In genomic region chr6:44257007-44257752, GRCh38 we compare ENCODE assay signal across 8 cellular contexts. TPM values are rescaled to one million over a fixed set of nuclear protein-coding genes. Genes with fewer than 3 reads are reported as not detected.
DNase-seq lines count a peak whose midpoint lies in the region; ATAC-seq and TF ChIP-seq lines count a peak whose summit lies in the region.

SLC35B2 (minus strand) TSS chr6:44257528; CDS start chr6:44257410, 118 bp downstream.

- H3K4ac ChIP-seq in IMR-90 (ENCODE audit: low read depth, low read length), result peak within 1 kb of the TSS; percentile 97

- dilution Hi-C loops in IMR-90 (cut with HindIII; ENCODE audit: low sequenced_read_pairs, unreplicated experiment), result no loop called here

- H4K20me1 ChIP-seq in DND-41 (ENCODE audit: insufficient read depth, low read length), result peaks cover 22% of the 10 kb centered on the region; the same call in 1 of the 2 replicates
- peaks cover 45% of the 10 kb centered on the region for H4K20me1 ChIP-seq in IMR-90 (ENCODE audit: insufficient read depth, low read length)

- H3K4me3 ChIP-seq in DND-41 (ENCODE audit: low read depth in 1 of 2, low read length in 2 of 2), result peak within 1 kb of the TSS; percentile 90 to 96
- H3K4me3 ChIP-seq in IMR-90 (ENCODE audit: insufficient read depth, low read depth, low read length), result peak within 1 kb of the TSS; percentile 94
- H3K4me3 ChIP-seq in SJSA1, result peak within 1 kb of the TSS; percentile 80
- H3K4me3 ChIP-seq in uterus, result peak within 1 kb of the TSS; percentile 62 to 89

- peak within 1 kb of the TSS; percentile 89 for H3K4me3 Mint-ChIP-seq in activated naive CD8-positive, alpha-beta T cell treated with anti-CD3 and anti-CD28 coated beads for 36 hours
- peak within 1 kb of the TSS; percentile 100 for H3K4me3 Mint-ChIP-seq in glutamatergic neuron (ENCODE audit: unreplicated experiment)

- peak within 1 kb of the TSS; percentile 94 for H2BK120ac ChIP-seq in IMR-90 (ENCODE audit: low read depth, low read length)

- H4K8ac ChIP-seq in IMR-90 (ENCODE audit: low read depth in 2 of 2, low read length in 2 of 2), result peak within 1 kb of the TSS; percentile 94 to 98

- H2BK20ac ChIP-seq in IMR-90 (ENCODE audit: low read depth, low read length), result no peak within 1 kb of the TSS; the same call in 1 of the 2 replicates

- peak within 1 kb of the TSS; percentile 92 for H3K27ac Mint-ChIP-seq in activated naive CD8-positive, alpha-beta T cell treated with anti-CD3 and anti-CD28 coated beads for 36 hours
- H3K27ac Mint-ChIP-seq in glutamatergic neuron (ENCODE audit: unreplicated experiment), result peak within 1 kb of the TSS; percentile 98

- peak within 1 kb of the TSS; percentile 72; the same call in 2 of the 3 replicates for H2BK15ac ChIP-seq in IMR-90 (ENCODE audit: low read depth, low read length)

- peak within 1 kb of the TSS; percentile 100 for H3K14ac ChIP-seq in IMR-90 (replicated peaks; ENCODE audit: low read depth, low read length)

- peaks cover 9 to 59% of the 10 kb centered on the region in 2 experiments for H3K79me1 ChIP-seq in IMR-90 (ENCODE audit: low read depth in 1 of 2, low read length in 2 of 2)

- 2% methylated on average over 44 of the region's 80 CpGs; no CpG with 5 or more reads in 1 of the 2 experiments for WGBS in IMR-90 (ENCODE audit: extremely low coverage in 2 of 2, insufficient read length in 1 of 2), 2 experiments

- intact Hi-C loops in IMR-90 (cut with micrococcal nuclease) (no loop called here), uterus (cut with DNase I; ENCODE audit: low total_unique reads) (no loop called here)

- H3K9me3 Mint-ChIP-seq in activated naive CD8-positive, alpha-beta T cell treated with anti-CD3 and anti-CD28 coated beads for 36 hours, result no peaks in the 10 kb centered on the region
- H3K9me3 Mint-ChIP-seq in glutamatergic neuron (ENCODE audit: unreplicated experiment), result peaks cover 19% of the 10 kb centered on the region

- H3K18ac ChIP-seq in IMR-90 (ENCODE audit: low read depth, low read length), result peak within 1 kb of the TSS; percentile 83

- POLR2A ChIA-PET in IMR-90 (lab: Charles Lee; ENCODE audit: unreplicated experiment), result interaction anchor here (2.0 kb wide), 1 partner anchor 10 kb away, joined by 27 read pairs; the partner anchor contains the start of gene HSP90AB1

- TF ChIP-seq POLR2A in IMR-90 (IDR thresholded peaks at IDR 0.05; ENCODE audit: low read depth, low read length), result peak; percentile 65
- peak; percentile 52 to 87 for TF ChIP-seq POLR2A in uterus (IDR thresholded peaks at IDR 0.05)

- H2AK9ac ChIP-seq in IMR-90 (replicated peaks; ENCODE audit: low read depth, low read length, poor library complexity), result peak within 1 kb of the TSS; percentile 98

- peak; percentile 73 for DNase-seq in DND-41
- peak; percentile 67 for DNase-seq in IMR-90
- DNase-seq in SJSA1 (ENCODE audit: low read depth in 1 of 2, low spot score in 2 of 2), result peak; percentile 77 to 81
- peak; percentile 82 for DNase-seq in activated naive CD8-positive, alpha-beta T cell treated with anti-CD3 and anti-CD28 coated beads for 36 hours
- peak; percentile 87 for DNase-seq in glutamatergic neuron
- peak; percentile 76 for DNase-seq in occipital lobe (lab: John Stamatoyannopoulos, UW)
- DNase-seq in uterus, result peak; percentile 61 to 74

- peak within 1 kb of the TSS; percentile 81 for H2AFZ ChIP-seq in DND-41 (ENCODE audit: low read depth, low read length)
- H2AFZ ChIP-seq in IMR-90 (replicated peaks; ENCODE audit: low read length, poor library complexity), result peak within 1 kb of the TSS; percentile 98

- H3K27ac ChIP-seq in DND-41 (ENCODE audit: low read length) (peak within 1 kb of the TSS; percentile 81), IMR-90 (ENCODE audit: insufficient read depth, low read length) (peak within 1 kb of the TSS; percentile 94), SJSA1 (peak within 1 kb of the TSS; percentile 65), uterus (peak within 1 kb of the TSS; percentile 90 to 96)

- H3K79me2 ChIP-seq in DND-41 (ENCODE audit: insufficient read depth, low read length), result peaks cover 14% of the 10 kb centered on the region

- peak within 1 kb of the TSS; percentile 98 for H4K5ac ChIP-seq in IMR-90 (ENCODE audit: low read depth, low read length)

- peaks cover 7% of the 10 kb centered on the region; the same call in 1 of the 2 replicates for H3K9me1 ChIP-seq in IMR-90 (ENCODE audit: insufficient read depth, low read length)

- peak within 1 kb of the TSS; percentile 79 for H3K56ac ChIP-seq in IMR-90 (ENCODE audit: extremely low read depth, insufficient read depth, low read length)

- TF ChIP-seq RAD21 in IMR-90 (IDR thresholded peaks at IDR 0.05; ENCODE audit: low read length), result peak; percentile 45

- H3K9me3 ChIP-seq in DND-41 (ENCODE audit: insufficient read depth, low read length, severe bottlenecking) (no peaks in the 10 kb centered on the region), IMR-90 (ENCODE audit: control insufficient read depth, insufficient read depth, low read length) (no peaks in the 10 kb centered on the region), SJSA1 (replicated peaks) (no peaks in the 10 kb centered on the region), uterus (no peaks in the 10 kb centered on the region)

- peak within 1 kb of the TSS; percentile 89 for H2BK5ac ChIP-seq in IMR-90 (ENCODE audit: low read depth, low read length, poor library complexity, severe bottlenecking)

- H3K4me2 ChIP-seq in DND-41 (ENCODE audit: insufficient read depth, low read length) (peak within 1 kb of the TSS; percentile 92), IMR-90 (ENCODE audit: low read depth, low read length) (peak within 1 kb of the TSS; percentile 99)

- H4K91ac ChIP-seq in IMR-90 (ENCODE audit: insufficient read depth, low read depth, low read length), result peak within 1 kb of the TSS; percentile 84

- H3K4me1 Mint-ChIP-seq in activated naive CD8-positive, alpha-beta T cell treated with anti-CD3 and anti-CD28 coated beads for 36 hours, result peaks cover 65% of the 10 kb centered on the region
- H3K4me1 Mint-ChIP-seq in glutamatergic neuron (ENCODE audit: low read depth, unreplicated experiment), result peaks cover 27% of the 10 kb centered on the region

- H3K27me3 ChIP-seq in DND-41 (ENCODE audit: insufficient read depth, low read length, poor library complexity) (no peaks in the 10 kb centered on the region), IMR-90 (ENCODE audit: control insufficient read depth, insufficient read depth, low read length) (no peaks in the 10 kb centered on the region), SJSA1 (replicated peaks) (no peaks in the 10 kb centered on the region), uterus (no peaks in the 10 kb centered on the region)

- in situ Hi-C loops in IMR-90 (cut with MboI; ENCODE audit: low sequenced_read_pairs), result no loop called here

- H3K9ac ChIP-seq in DND-41 (ENCODE audit: low read depth, low read length) (peak within 1 kb of the TSS; percentile 88), IMR-90 (ENCODE audit: low read depth, low read length) (peak within 1 kb of the TSS; percentile 94)

- BruUV-seq in IMR-90 (replicated peaks; lab: Mats Ljungman, UMichigan), result no TSS peak

- peak within 1 kb of the TSS; percentile 90 for H2AK5ac ChIP-seq in IMR-90 (ENCODE audit: low read depth, low read length)

- H3K27me3 Mint-ChIP-seq in activated naive CD8-positive, alpha-beta T cell treated with anti-CD3 and anti-CD28 coated beads for 36 hours, result peaks cover 6% of the 10 kb centered on the region
- H3K27me3 Mint-ChIP-seq in glutamatergic neuron (ENCODE audit: unreplicated experiment), result peaks cover 14% of the 10 kb centered on the region

- peaks cover 35% of the 10 kb centered on the region for H3K4me1 ChIP-seq in DND-41 (ENCODE audit: insufficient read depth, low read length)
- H3K4me1 ChIP-seq in IMR-90 (ENCODE audit: control insufficient read depth, insufficient read depth, low read length), result peaks cover 8% of the 10 kb centered on the region
- peaks cover 16% of the 10 kb centered on the region for H3K4me1 ChIP-seq in SJSA1 (replicated peaks)
- peaks cover 0 to 6% of the 10 kb centered on the region in 2 donors for H3K4me1 ChIP-seq in uterus

- peak within 1 kb of the TSS; percentile 99 for H3K23ac ChIP-seq in IMR-90 (ENCODE audit: low read depth, low read length)

- peaks cover 60% of the 10 kb centered on the region for H3K36me3 Mint-ChIP-seq in activated naive CD8-positive, alpha-beta T cell treated with anti-CD3 and anti-CD28 coated beads for 36 hours
- peaks cover 6% of the 10 kb centered on the region for H3K36me3 Mint-ChIP-seq in glutamatergic neuron (ENCODE audit: unreplicated experiment)

- peaks cover 65% of the 10 kb centered on the region for H3K36me3 ChIP-seq in DND-41 (ENCODE audit: insufficient read depth, low read length)
- peaks cover 41% of the 10 kb centered on the region for H3K36me3 ChIP-seq in IMR-90 (ENCODE audit: control insufficient read depth, insufficient read depth, low read length)
- peaks cover 93% of the 10 kb centered on the region for H3K36me3 ChIP-seq in SJSA1
- H3K36me3 ChIP-seq in uterus, result no peaks in the 10 kb centered on the region

- TF ChIP-seq CTCF in DND-41 (IDR thresholded peaks at IDR 0.05; ENCODE audit: borderline replicate concordance, extremely low read depth, low read length, poor library complexity, severe bottlenecking) (peak; percentile 84), IMR-90 (conservative IDR thresholded peaks at IDR 0.05; ENCODE audit: low read depth, low read length) (peak; percentile 75), glutamatergic neuron (IDR thresholded peaks at IDR 0.05; ENCODE audit: partially characterized antibody, unreplicated experiment) (peak; percentile 78), uterus (IDR thresholded peaks at IDR 0.05) (peak; percentile 50 to 93 (median 89))

- ATAC-seq in DND-41 (ENCODE audit: insufficient read depth, low read depth), result peak; percentile 71
- peak; percentile 39 for ATAC-seq in GM21515 (IDR thresholded peaks at IDR 0.05; ENCODE audit: unreplicated experiment)
- peak; percentile 85 for ATAC-seq in IMR-90 (ENCODE audit: low read depth)

- CTCF ChIA-PET in IMR-90 (lab: Yijun Ruan, JAX), result interaction anchor here (0.8 to 1.6 kb wide), 8 partner anchors 9 to 88 kb away, joined by 3 to 6 read pairs (median 4); no protein-coding TSS in a partner anchor

TF ChIP-seq in IMR-90, 13 proteins besides CTCF, POLR2A, EP300 and RAD21 (continues in another document):
- TF ChIP-seq CEBPB (IDR thresholded peaks at IDR 0.05; ENCODE audit: low read depth, low read length), result no peak

RNA-seq across cellular contexts. Expression of gene SLC35B2, which starts in this region (rescaled TPM):
- total RNA-seq in IMR-90 (2012; rRNA removed) (41.7 and 51.4 TPM in 2 replicates), glutamatergic neuron (ENCODE audit: unreplicated experiment) (71.8 TPM), occipital lobe (33.1 TPM), uterus (10 to 100 TPM in 3 of 4 donors, 1 to 10 TPM in 1; 5.9 to 39.5 (median 28.5) TPM)
- 89.9 and 94.8 TPM in 2 replicates for polyA plus RNA-seq in IMR-90 (2012; rRNA removed)
- 91.0 and 123 TPM in 2 replicates for polyA plus RNA-seq in IMR-90 (2012; cell fraction: cytosol; rRNA removed)
- polyA plus RNA-seq in IMR-90 (2012; cell fraction: nucleus; rRNA removed; ENCODE audit: low replicate concordance), result 64.5 and 76.3 TPM in 2 replicates
- total RNA-seq in SJSA1 (2014; rRNA removed; shearing (Covaris generic)), result 89.9 and 107 TPM in 2 replicates
- total RNA-seq in activated naive CD8-positive, alpha-beta T cell treated with anti-CD3 and anti-CD28 coated beads for 36 hours, result 10 to 100 TPM; 22.8 to 24.9 TPM

Comparison
In these comparisons a context has a peak if more than half of its experiments do, and no peak if none do; other contexts are left out.
1. Peak in every context shown above with its lines: DNase-seq, ATAC-seq, H3K4me3 ChIP-seq and H3K27ac ChIP-seq.